Comparison of ENCODE assay signal across 9 cellular contexts in genomic region chr11:118658372-118659313, GRCh38. TPM values are rescaled to one million over a fixed set of nuclear protein-coding genes. Genes with fewer than 3 reads are reported as not detected.
DNase-seq lines count a peak whose midpoint lies in the region; ATAC-seq and TF ChIP-seq lines count a peak whose summit lies in the region.
"Had no signal": no experiment of that assay in that cellular context is flagged by ENCODE, and none has a peak within 500 bp of the region (broad histone marks: within the 10 kb centered on the region; RNA-seq: fewer than 3 reads in every experiment).

No MANE protein-coding gene starts in this region.

- H3K4me3 ChIP-seq in astrocyte of the cerebellum (ENCODE audit: low read depth, low read length) (no peak overlapping the region), thoracic aorta (no peak overlapping the region)
- no peak overlapping the region for H3K4me3 ChIP-seq in effector memory CD4-positive, alpha-beta T cell (ENCODE audit: insufficient read depth, low read depth, low read length, poor library complexity, severe bottlenecking)
- H3K4me3 ChIP-seq: lung, SJSA1 had no signal

- no peaks in the 10 kb centered on the region for H3K9me3 Mint-ChIP-seq in activated CD4-positive, alpha-beta memory T cell treated with anti-CD3 and anti-CD28 coated beads for 36 hours

- no peaks in the 10 kb centered on the region for H3K9me3 ChIP-seq in thoracic aorta
- H3K9me3 ChIP-seq in effector memory CD4-positive, alpha-beta T cell (ENCODE audit: control insufficient read depth, low read length) = no peaks in the 10 kb centered on the region
- H3K9me3 ChIP-seq: SJSA1 had no signal

- intact Hi-C loops in activated CD4-positive, alpha-beta memory T cell treated with anti-CD3 and anti-CD28 coated beads for 36 hours (cut with micrococcal nuclease) = loop anchor here (1.0 kb wide), 1 partner anchor 63 kb away; no protein-coding TSS in a partner anchor

- DNase-seq in HK-2 (ENCODE audit: unreplicated experiment) (peak; percentile 60), astrocyte of the cerebellum (ENCODE audit: low read depth) (no peak), iPS-NIHi7 (ENCODE audit: extremely low spot score) (peak; percentile 33), thoracic aorta (ENCODE audit: low spot score) (no peak), RKO (ENCODE audit: low spot score) (no peak)
- no peak for DNase-seq in activated CD4-positive, alpha-beta memory T cell treated with anti-CD3 and anti-CD28 coated beads for 36 hours
- DNase-seq in effector memory CD4-positive, alpha-beta T cell = no peak

- CTCF ChIA-PET in activated CD4-positive, alpha-beta memory T cell treated with anti-CD3 and anti-CD28 coated beads for 36 hours (lab: Charles Lee) = interaction anchor here (0.6 to 3.1 kb wide), 20 partner anchors 10 to 487 kb away, joined by 3 to 14 read pairs (median 3); no protein-coding TSS in a partner anchor

- peaks cover 2% of the 10 kb centered on the region for H3K4me1 Mint-ChIP-seq in activated CD4-positive, alpha-beta memory T cell treated with anti-CD3 and anti-CD28 coated beads for 36 hours (ENCODE audit: low read depth)

- peak overlapping the region; percentile 71 to 78 for H3K27ac ChIP-seq in thoracic aorta
- H3K27ac ChIP-seq in effector memory CD4-positive, alpha-beta T cell (ENCODE audit: insufficient read depth, low read length, poor library complexity, severe bottlenecking) = no peak overlapping the region
- H3K27ac ChIP-seq: SJSA1 had no signal

- no peaks in the 10 kb centered on the region for H3K36me3 Mint-ChIP-seq in activated CD4-positive, alpha-beta memory T cell treated with anti-CD3 and anti-CD28 coated beads for 36 hours

- H3K27me3 Mint-ChIP-seq in activated CD4-positive, alpha-beta memory T cell treated with anti-CD3 and anti-CD28 coated beads for 36 hours = no peaks in the 10 kb centered on the region

- H3K27ac Mint-ChIP-seq in activated CD4-positive, alpha-beta memory T cell treated with anti-CD3 and anti-CD28 coated beads for 36 hours = no peak overlapping the region

- peaks cover 0 to 15% of the 10 kb centered on the region in 2 donors for H3K4me1 ChIP-seq in thoracic aorta (ENCODE audit: control insufficient read depth in 1 of 2, low read depth in 2 of 2)
- H3K4me1 ChIP-seq in effector memory CD4-positive, alpha-beta T cell (ENCODE audit: control insufficient read depth, insufficient read depth, low read length, poor library complexity, severe bottlenecking) = peaks cover 7% of the 10 kb centered on the region

- no peaks in the 10 kb centered on the region for H3K27me3 ChIP-seq in thoracic aorta (replicated peaks; ENCODE audit: insufficient read depth)
- H3K27me3 ChIP-seq in effector memory CD4-positive, alpha-beta T cell (replicated peaks; ENCODE audit: control insufficient read depth, insufficient read depth, low read length, poor library complexity, severe bottlenecking) = no peaks in the 10 kb centered on the region
- H3K27me3 ChIP-seq: SJSA1 had no signal

- no peak overlapping the region for H3K4me3 Mint-ChIP-seq in activated CD4-positive, alpha-beta memory T cell treated with anti-CD3 and anti-CD28 coated beads for 36 hours

- POLR2A ChIA-PET in activated CD4-positive, alpha-beta memory T cell treated with anti-CD3 and anti-CD28 coated beads for 36 hours (lab: Charles Lee) = interaction anchor here (0.5 kb wide), 1 partner anchor 388 kb away, joined by 3 read pairs; no protein-coding TSS in a partner anchor

- no peak for ATAC-seq in thoracic aorta (ENCODE audit: insufficient number of reproducible peaks, low FRiP score, low read depth)

- in situ Hi-C loops in astrocyte of the cerebellum (cut with HindIII; ENCODE audit: low sequenced_read_pairs) = no loop called here

- H3K36me3 ChIP-seq in thoracic aorta = peaks cover 34% of the 10 kb centered on the region
- no peaks in the 10 kb centered on the region for H3K36me3 ChIP-seq in effector memory CD4-positive, alpha-beta T cell (ENCODE audit: control insufficient read depth, insufficient read depth, low read length)

- TF ChIP-seq CTCF in astrocyte of the cerebellum (IDR thresholded peaks at IDR 0.05; ENCODE audit: low read depth, low read length, missing control alignments) (peak; percentile 25), thoracic aorta (IDR thresholded peaks at IDR 0.05) (peak; percentile 20)

RNA-seq across cellular contexts. Expression of gene TREH, which starts 20.8 kb away (rescaled TPM):
- total RNA-seq in thoracic aorta = not detected
- total RNA-seq in activated CD4-positive, alpha-beta memory T cell treated with anti-CD3 and anti-CD28 coated beads for 36 hours = not detected
- total RNA-seq: SJSA1 had no signal

RNA-seq across cellular contexts. Expression of gene PHLDB1, which starts 51.2 kb away (rescaled TPM):
- 100 to 1,000 TPM; 206 to 377 TPM for total RNA-seq in thoracic aorta
- 1 to 10 TPM; 2.0 to 2.4 TPM for total RNA-seq in activated CD4-positive, alpha-beta memory T cell treated with anti-CD3 and anti-CD28 coated beads for 36 hours

Comparison
In these comparisons a context has a peak if more than half of its experiments do, and no peak if none do; other contexts are left out.
1. DNase-seq: peak in HK-2 (single experiment) and iPS-NIHi7 (single experiment); none in astrocyte of the cerebellum (single experiment), thoracic aorta (single experiment), activated CD4-positive, alpha-beta memory T cell treated with anti-CD3 and anti-CD28 coated beads for 36 hours (single experiment), RKO (single experiment) and effector memory CD4-positive, alpha-beta T cell (0 of 3).
2. RNA of gene PHLDB1, which starts 51.2 kb away (total RNA-seq): 206 to 377 TPM in thoracic aorta; 2.0 to 2.4 TPM in activated CD4-positive, alpha-beta memory T cell treated with anti-CD3 and anti-CD28 coated beads for 36 hours; every median in the first group is over 10 times any median in the second.